Comparison of ENCODE assay signal across 18 cellular contexts in the genomic region with DNA sequence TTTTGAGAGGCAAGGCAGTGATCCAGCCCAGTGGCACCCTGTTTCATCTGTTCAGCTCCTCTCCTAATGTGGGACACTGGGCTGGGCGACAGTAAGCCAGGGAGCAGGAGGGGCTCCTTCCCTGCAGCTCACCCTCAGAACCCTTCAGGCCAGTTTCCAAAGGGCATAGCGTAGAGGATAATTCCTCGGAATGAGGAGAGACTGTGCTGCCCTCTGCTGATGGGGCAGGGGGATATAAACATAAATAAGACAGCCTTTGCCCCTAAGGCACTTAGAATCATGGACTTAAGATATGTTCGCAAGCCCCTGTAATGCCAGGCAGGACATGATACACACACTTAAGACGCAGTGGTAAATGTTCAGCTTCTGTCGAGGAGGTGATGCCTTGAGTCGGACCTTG. TPM values are rescaled to one million over a fixed set of nuclear protein-coding genes. Genes with fewer than 3 reads are reported as not detected.
DNase-seq lines count a peak whose midpoint lies in the region; ATAC-seq, FAIRE-seq and TF ChIP-seq lines count a peak whose summit lies in the region.
"Had no signal": no experiment of that assay in that cellular context is flagged by ENCODE, and none has a peak within 500 bp of the region (broad histone marks: within the 10 kb centered on the region; RNA-seq: fewer than 3 reads in every experiment).

No MANE protein-coding gene starts in this region.

- H3K36me3 ChIP-seq in H7 (replicated peaks; ENCODE audit: control insufficient read depth, insufficient read depth, low read length) = peaks cover 3% of the 10 kb centered on the region

- no peak overlapping the region for H3K4me3 Mint-ChIP-seq in WTC11
- H3K4me3 Mint-ChIP-seq in stimulated activated naive B cell treated with anti-CD40 and anti-IgM and Interleukin-4, amounts not matched to agents 10 μg/mL and 1 μg/mL and 100 μg/mL, for 72 hours = no peak overlapping the region
- no peak overlapping the region for H3K4me3 Mint-ChIP-seq in stimulated activated naive CD8-positive, alpha-beta T cell treated with anti-CD3 and anti-CD28 coated beads, Interleukin-15, amount 100 ng/mL, for 72 hours
- H3K4me3 Mint-ChIP-seq: CD4-positive, alpha-beta memory T cell had no signal

- peaks cover 5% of the 10 kb centered on the region; the same call in 1 of the 2 replicates for H3K27me3 Mint-ChIP-seq in WTC11 (ENCODE audit: low read depth)
- H3K27me3 Mint-ChIP-seq in stimulated activated naive B cell treated with anti-CD40 and anti-IgM and Interleukin-4, amounts not matched to agents 10 μg/mL and 1 μg/mL and 100 μg/mL, for 72 hours = peaks cover 0 to 3% of the 10 kb centered on the region in 2 donors
- H3K27me3 Mint-ChIP-seq in stimulated activated naive CD8-positive, alpha-beta T cell treated with anti-CD3 and anti-CD28 coated beads, Interleukin-15, amount 100 ng/mL, for 72 hours = no peaks in the 10 kb centered on the region
- H3K27me3 Mint-ChIP-seq: CD4-positive, alpha-beta memory T cell had no signal

- peak; percentile 10 for TF ChIP-seq CTCF in D721Med (IDR thresholded peaks at IDR 0.05; ENCODE audit: insufficient read depth, missing control alignments)
- TF ChIP-seq CTCF in WTC11 (IDR thresholded peaks at IDR 0.05) = no peak
- TF ChIP-seq CTCF in epithelial cell of proximal tubule (conservative IDR thresholded peaks at IDR 0.05; ENCODE audit: low read depth, low read length) = peak; percentile 11

- DNase-seq in D721Med (ENCODE audit: insufficient read length, low spot score) (no peak), H7 (peak; percentile 62), WTC11 (ENCODE audit: low spot score) (no peak), epithelial cell of proximal tubule (ENCODE audit: low read depth) (no peak), cerebellum (ENCODE audit: low spot score) (no peak)
- no peak for DNase-seq in stimulated activated naive B cell treated with anti-CD40 and anti-IgM and Interleukin-4, amounts not matched to agents 10 μg/mL and 1 μg/mL and 100 μg/mL, for 72 hours
- DNase-seq in stimulated activated naive CD8-positive, alpha-beta T cell treated with anti-CD3 and anti-CD28 coated beads, Interleukin-15, amount 100 ng/mL, for 72 hours = no peak
- DNase-seq: CD4-positive, alpha-beta memory T cell; DMS79; NCI-H1092 treated with DMSO at 0.1 percent for 48 hours; NCI-H146; NCI-H2029 treated with DMSO at 0.1 percent for 48 hours; NCI-H446 treated with DMSO at 0.1 percent for 48 hours; OCI-M1; RPMI8226; SHP77 treated with DMSO at 0.1 percent for 48 hours had no signal

- H3K4me3 ChIP-seq in H7 (ENCODE audit: insufficient read depth, low read depth, low read length) (no peak overlapping the region), epithelial cell of proximal tubule (ENCODE audit: low read depth, low read length) (no peak overlapping the region)
- H3K4me3 ChIP-seq: BLaER1 had no signal

- H3K36me3 Mint-ChIP-seq in WTC11 = peaks cover 19% of the 10 kb centered on the region
- peaks cover 39 to 50% of the 10 kb centered on the region in 2 donors for H3K36me3 Mint-ChIP-seq in stimulated activated naive B cell treated with anti-CD40 and anti-IgM and Interleukin-4, amounts not matched to agents 10 μg/mL and 1 μg/mL and 100 μg/mL, for 72 hours

- ATAC-seq in WTC11 (peak; percentile 66), GM18868 (IDR thresholded peaks at IDR 0.05; ENCODE audit: unreplicated experiment) (no peak)
- ATAC-seq in stimulated activated naive B cell treated with anti-CD40 and anti-IgM and Interleukin-4, amounts not matched to agents 10 μg/mL and 1 μg/mL and 100 μg/mL, for 72 hours (replicated peaks) = no peak
- ATAC-seq in stimulated activated naive CD8-positive, alpha-beta T cell treated with anti-CD3 and anti-CD28 coated beads, Interleukin-15, amount 100 ng/mL, for 72 hours = no peak

- no peak for FAIRE-seq in D721Med (lab: Jason Lieb, UNC)

- no peaks in the 10 kb centered on the region for H3K9me3 Mint-ChIP-seq in WTC11
- peaks cover 1 to 17% of the 10 kb centered on the region in 2 donors for H3K9me3 Mint-ChIP-seq in stimulated activated naive B cell treated with anti-CD40 and anti-IgM and Interleukin-4, amounts not matched to agents 10 μg/mL and 1 μg/mL and 100 μg/mL, for 72 hours
- H3K9me3 Mint-ChIP-seq in stimulated activated naive CD8-positive, alpha-beta T cell treated with anti-CD3 and anti-CD28 coated beads, Interleukin-15, amount 100 ng/mL, for 72 hours = no peaks in the 10 kb centered on the region
- H3K9me3 Mint-ChIP-seq: CD4-positive, alpha-beta memory T cell had no signal

- no peaks in the 10 kb centered on the region for H3K27me3 ChIP-seq in H7 (ENCODE audit: control insufficient read depth, insufficient read depth, low read length)

- H3K4me1 Mint-ChIP-seq in WTC11 = peaks cover 8% of the 10 kb centered on the region; the same call in 1 of the 2 replicates
- peaks cover 11 to 12% of the 10 kb centered on the region in 2 donors for H3K4me1 Mint-ChIP-seq in stimulated activated naive B cell treated with anti-CD40 and anti-IgM and Interleukin-4, amounts not matched to agents 10 μg/mL and 1 μg/mL and 100 μg/mL, for 72 hours
- H3K4me1 Mint-ChIP-seq in stimulated activated naive CD8-positive, alpha-beta T cell treated with anti-CD3 and anti-CD28 coated beads, Interleukin-15, amount 100 ng/mL, for 72 hours = peaks cover 14% of the 10 kb centered on the region

- H3K27ac Mint-ChIP-seq in WTC11 = no peak overlapping the region
- no peak overlapping the region for H3K27ac Mint-ChIP-seq in stimulated activated naive B cell treated with anti-CD40 and anti-IgM and Interleukin-4, amounts not matched to agents 10 μg/mL and 1 μg/mL and 100 μg/mL, for 72 hours
- H3K27ac Mint-ChIP-seq in stimulated activated naive CD8-positive, alpha-beta T cell treated with anti-CD3 and anti-CD28 coated beads, Interleukin-15, amount 100 ng/mL, for 72 hours = peak overlapping the region in 1 of 2 donors; percentile 68

- CTCF ChIA-PET in WTC11 (lab: Charles Lee) = interaction anchor here (1.3 to 3.0 kb wide), 4 partner anchors 14 to 56 kb away, joined by 4 to 11 read pairs (median 5); no protein-coding TSS in a partner anchor

- POLR2A ChIA-PET in WTC11 (lab: Charles Lee) = no interaction called here

TF ChIP-seq in WTC11, 78 proteins besides CTCF, POLR2A, EP300 and RAD21 (continues in another document):
- TF ChIP-seq ETV6 (CRISPR knock-in tag; IDR thresholded peaks at IDR 0.05) = no peak
- no peak for TF ChIP-seq ZNF671 (CRISPR knock-in tag; IDR thresholded peaks at IDR 0.05)
- TF ChIP-seq ZNF138 (CRISPR knock-in tag; conservative IDR thresholded peaks at IDR 0.05) = no peak
- no peak for TF ChIP-seq TCF7 (CRISPR knock-in tag; IDR thresholded peaks at IDR 0.05; ENCODE audit: low read depth)
- TF ChIP-seq, protein P1, sequence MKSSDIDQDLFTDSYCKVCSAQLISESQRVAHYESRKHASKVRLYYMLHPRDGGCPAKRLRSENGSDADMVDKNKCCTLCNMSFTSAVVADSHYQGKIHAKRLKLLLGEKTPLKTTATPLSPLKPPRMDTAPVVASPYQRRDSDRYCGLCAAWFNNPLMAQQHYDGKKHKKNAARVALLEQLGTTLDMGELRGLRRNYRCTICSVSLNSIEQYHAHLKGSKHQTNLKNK (CRISPR knock-in tag; IDR thresholded peaks at IDR 0.05) = no peak
- TF ChIP-seq, protein P2, sequence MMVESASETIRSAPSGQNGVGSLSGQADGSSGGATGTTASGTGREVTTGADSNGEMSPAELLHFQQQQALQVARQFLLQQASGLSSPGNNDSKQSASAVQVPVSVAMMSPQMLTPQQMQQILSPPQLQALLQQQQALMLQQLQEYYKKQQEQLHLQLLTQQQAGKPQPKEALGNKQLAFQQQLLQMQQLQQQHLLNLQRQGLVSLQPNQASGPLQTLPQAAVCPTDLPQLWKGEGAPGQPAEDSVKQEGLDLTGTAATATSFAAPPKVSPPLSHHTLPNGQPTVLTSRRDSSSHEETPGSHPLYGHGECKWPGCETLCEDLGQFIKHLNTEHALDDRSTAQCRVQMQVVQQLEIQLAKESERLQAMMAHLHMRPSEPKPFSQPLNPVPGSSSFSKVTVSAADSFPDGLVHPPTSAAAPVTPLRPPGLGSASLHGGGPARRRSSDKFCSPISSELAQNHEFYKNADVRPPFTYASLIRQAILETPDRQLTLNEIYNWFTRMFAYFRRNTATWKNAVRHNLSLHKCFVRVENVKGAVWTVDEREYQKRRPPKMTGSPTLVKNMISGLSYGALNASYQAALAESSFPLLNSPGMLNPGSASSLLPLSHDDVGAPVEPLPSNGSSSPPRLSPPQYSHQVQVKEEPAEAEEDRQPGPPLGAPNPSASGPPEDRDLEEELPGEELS (CRISPR knock-in tag; IDR thresholded peaks at IDR 0.05) = no peak
- TF ChIP-seq PRRX2 (CRISPR knock-in tag; IDR thresholded peaks at IDR 0.05) = no peak

RNA-seq across cellular contexts. Expression of a gene that starts 27.9 kb away (rescaled TPM):
- total RNA-seq in H7 (2014; rRNA removed; shearing (Covaris generic)) = 7.0 and 7.8 TPM in 2 replicates
- 8.2 to 10.9 TPM (median 10.3 TPM) in 3 replicates for total RNA-seq in WTC11 (2021)
- 14.4 and 41.6 TPM in 2 replicates for total RNA-seq in epithelial cell of proximal tubule
- 2.9 TPM for total RNA-seq in cerebellum

RNA-seq across cellular contexts. Expression of a gene that starts 39.1 kb away (rescaled TPM):
- total RNA-seq in H7 (2014; rRNA removed; shearing (Covaris generic)) = 17.2 and 18.0 TPM in 2 replicates
- total RNA-seq in WTC11 (2021) = 22.5 to 26.1 TPM (median 25.9 TPM) in 3 replicates
- 19.3 and 47.4 TPM in 2 replicates for total RNA-seq in epithelial cell of proximal tubule
- 8.9 TPM for total RNA-seq in cerebellum

RNA-seq across cellular contexts. Expression of a gene that starts 39.4 kb away (rescaled TPM):
- 22.3 and 26.2 TPM in 2 replicates for total RNA-seq in H7 (2014; rRNA removed; shearing (Covaris generic))
- total RNA-seq in WTC11 (2021) = 20.4 to 21.7 TPM (median 20.5 TPM) in 3 replicates
- total RNA-seq in epithelial cell of proximal tubule = 34.4 and 53.7 TPM in 2 replicates
- total RNA-seq in cerebellum = 20.3 TPM
